9 cellular contexts compared by ENCODE assay signal in the genomic region with DNA sequence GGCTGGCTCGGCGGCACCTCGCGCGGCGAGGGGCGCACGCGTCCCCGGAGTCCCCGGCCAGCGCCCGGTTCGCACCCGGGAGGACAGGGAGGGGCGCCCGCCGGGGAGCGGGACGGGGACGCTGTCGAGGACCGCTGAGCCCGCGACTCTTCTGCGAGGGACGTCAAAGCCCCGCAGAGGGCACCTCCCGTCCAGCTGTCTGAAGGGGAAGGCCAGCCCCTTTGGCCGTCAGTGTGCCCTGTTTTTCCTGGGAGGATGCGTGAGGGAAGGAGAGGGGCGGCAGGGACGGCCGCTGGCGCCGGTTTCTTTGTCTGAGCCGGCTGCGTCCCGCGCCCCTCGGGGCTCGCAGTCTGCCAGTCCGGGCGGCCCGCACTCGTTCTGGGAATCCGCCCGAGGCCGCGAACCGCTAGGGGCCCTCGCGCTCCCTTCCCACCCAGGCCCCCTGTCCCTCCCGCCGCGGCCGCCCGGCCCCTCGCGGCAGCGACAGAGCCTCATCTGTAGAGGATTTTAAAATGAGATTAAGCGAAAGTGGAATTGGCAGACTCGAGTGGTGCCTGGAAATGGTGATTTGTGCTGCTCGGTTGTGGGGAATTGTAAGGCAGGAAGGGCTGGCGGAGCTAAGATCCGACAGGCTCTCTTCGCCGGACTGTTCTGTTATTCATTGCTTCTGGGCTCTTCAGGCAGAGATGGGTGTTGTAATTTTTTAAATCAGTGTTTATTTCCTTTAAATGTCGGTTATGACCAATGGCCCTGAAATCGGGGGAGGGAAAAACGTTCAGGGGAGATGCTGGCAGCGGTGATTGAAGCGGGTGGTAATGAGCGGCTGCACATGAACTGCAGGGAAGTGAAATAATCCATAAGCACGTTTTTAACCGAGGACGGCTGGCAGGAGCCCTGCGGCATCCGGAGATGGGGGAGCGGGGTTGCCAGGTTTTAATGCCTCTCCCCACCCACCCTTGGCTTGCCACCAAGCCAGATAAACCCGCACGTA. TPM values are rescaled to one million over a fixed set of nuclear protein-coding genes. Genes with fewer than 3 reads are reported as not detected.
A peak's percentile ranks its signal among the peaks of the same experiment; 100 is the strongest.
DNase-seq lines count a peak whose midpoint lies in the region; ATAC-seq and FAIRE-seq lines count a peak whose summit lies in the region.
"Had no signal": no experiment of that assay in that cellular context is flagged by ENCODE, and none has a peak within 500 bp of the region (broad histone marks: within the 10 kb centered on the region; RNA-seq: fewer than 3 reads in every experiment).

No MANE protein-coding gene starts in this region.

- ATAC-seq in left ventricle myocardium superior (no peak), sciatic nerve (peak; percentile 62), GM21825 (IDR thresholded peaks at IDR 0.05; ENCODE audit: unreplicated experiment) (no peak)

- no peak for FAIRE-seq in GM19239 (lab: Jason Lieb, UNC)

- intact Hi-C loops in left ventricle myocardium superior (cut with micrococcal nuclease) = no loop called here
- intact Hi-C loops in sciatic nerve (cut with DNase I) = no loop called here

- H3K4me1 Mint-ChIP-seq in activated CD4-positive, alpha-beta memory T cell treated with anti-CD3 and anti-CD28 coated beads, Interleukin-2, amount 10 ng/mL, durations not matched to agents 7 days and 5 days = peaks cover 10% of the 10 kb centered on the region

- DNase-seq in ELR (ENCODE audit: low read depth) (peak; percentile 46), NCI-H1092 treated with DMSO at 0.1 percent for 48 hours (lab: John Stamatoyannopoulos, UW) (peak; percentile 77), left ventricle myocardium superior (peak; percentile 34), sciatic nerve (ENCODE audit: low spot score) (peak; percentile 61), middle frontal gyrus (ENCODE audit: extremely low spot score, low spot score) (no peak), GM19239 (ENCODE audit: insufficient read length, low spot score) (no peak)
- DNase-seq in activated CD4-positive, alpha-beta memory T cell treated with anti-CD3 and anti-CD28 coated beads, Interleukin-2, amount 10 ng/mL, durations not matched to agents 7 days and 5 days = no peak

- CTCF ChIA-PET in activated CD4-positive, alpha-beta memory T cell treated with anti-CD3 and anti-CD28 coated beads, Interleukin-2, amount 10 ng/mL, durations not matched to agents 7 days and 5 days (lab: Charles Lee) = no interaction called here

- peak overlapping the region; percentile 34 for H3K4me3 Mint-ChIP-seq in activated CD4-positive, alpha-beta memory T cell treated with anti-CD3 and anti-CD28 coated beads, Interleukin-2, amount 10 ng/mL, durations not matched to agents 7 days and 5 days

- POLR2A ChIA-PET in activated CD4-positive, alpha-beta memory T cell treated with anti-CD3 and anti-CD28 coated beads, Interleukin-2, amount 10 ng/mL, durations not matched to agents 7 days and 5 days (lab: Charles Lee) = no interaction called here

- peaks cover 54% of the 10 kb centered on the region for H3K27me3 Mint-ChIP-seq in activated CD4-positive, alpha-beta memory T cell treated with anti-CD3 and anti-CD28 coated beads, Interleukin-2, amount 10 ng/mL, durations not matched to agents 7 days and 5 days

- H3K27ac Mint-ChIP-seq in activated CD4-positive, alpha-beta memory T cell treated with anti-CD3 and anti-CD28 coated beads, Interleukin-2, amount 10 ng/mL, durations not matched to agents 7 days and 5 days = no peak overlapping the region

- no peaks in the 10 kb centered on the region for H3K9me3 Mint-ChIP-seq in activated CD4-positive, alpha-beta memory T cell treated with anti-CD3 and anti-CD28 coated beads, Interleukin-2, amount 10 ng/mL, durations not matched to agents 7 days and 5 days

- H3K36me3 Mint-ChIP-seq in activated CD4-positive, alpha-beta memory T cell treated with anti-CD3 and anti-CD28 coated beads, Interleukin-2, amount 10 ng/mL, durations not matched to agents 7 days and 5 days (ENCODE audit: low read depth) = no peaks in the 10 kb centered on the region

RNA-seq across cellular contexts. Expression of a gene that starts 0.6 kb away (rescaled TPM):
- total RNA-seq in activated CD4-positive, alpha-beta memory T cell treated with anti-CD3 and anti-CD28 coated beads, Interleukin-2, amount 10 ng/mL, durations not matched to agents 7 days and 5 days = not detected
- total RNA-seq in left ventricle myocardium superior (2.5 TPM), sciatic nerve (168 TPM)
- total RNA-seq: T-helper 2 cell treated with Interferon-gamma antibody and Interleukin-4, amounts not matched to agents 100 ng/mL and 5 ng/mL, for 36 hours had no signal

Comparison
In these comparisons a context has a peak if more than half of its experiments do, and no peak if none do; other contexts are left out.
1. DNase-seq: peak in ELR (single experiment), NCI-H1092 treated with DMSO at 0.1 percent for 48 hours (single experiment), left ventricle myocardium superior (single experiment) and sciatic nerve (single experiment); none in activated CD4-positive, alpha-beta memory T cell treated with anti-CD3 and anti-CD28 coated beads, Interleukin-2, amount 10 ng/mL, durations not matched to agents 7 days and 5 days (single experiment), middle frontal gyrus (single experiment) and GM19239 (single experiment).
2. RNA of a gene that starts 0.6 kb away (total RNA-seq): 168 TPM in sciatic nerve (single experiment); 2.5 TPM in left ventricle myocardium superior (single experiment) and not detected in activated CD4-positive, alpha-beta memory T cell treated with anti-CD3 and anti-CD28 coated beads, Interleukin-2, amount 10 ng/mL, durations not matched to agents 7 days and 5 days; every median in the first group is over 10 times any median in the second.